8 cellular contexts compared by ENCODE assay signal in genomic region chr7:100283147-100283546, GRCh38. TPM values are rescaled to one million over a fixed set of nuclear protein-coding genes. Genes with fewer than 3 reads are reported as not detected.
"Had no signal": no experiment of that assay in that cellular context is flagged by ENCODE, and none has a peak within 500 bp of the region (broad histone marks: within the 10 kb centered on the region; RNA-seq: fewer than 3 reads in every experiment).

No MANE protein-coding gene starts in this region.

RNA-seq across cellular contexts. Expression of gene SPDYE3, which starts 24.4 kb away (rescaled TPM):
- total RNA-seq: LHCN-M2, MCF 10A, NCI-H460, OCI-LY7, PC-9, RPMI7951, SJSA1 had no signal
- polyA plus RNA-seq: SK-N-SH had no signal
